Comparison of ENCODE assay signal across 33 cellular contexts in the genomic region with DNA sequence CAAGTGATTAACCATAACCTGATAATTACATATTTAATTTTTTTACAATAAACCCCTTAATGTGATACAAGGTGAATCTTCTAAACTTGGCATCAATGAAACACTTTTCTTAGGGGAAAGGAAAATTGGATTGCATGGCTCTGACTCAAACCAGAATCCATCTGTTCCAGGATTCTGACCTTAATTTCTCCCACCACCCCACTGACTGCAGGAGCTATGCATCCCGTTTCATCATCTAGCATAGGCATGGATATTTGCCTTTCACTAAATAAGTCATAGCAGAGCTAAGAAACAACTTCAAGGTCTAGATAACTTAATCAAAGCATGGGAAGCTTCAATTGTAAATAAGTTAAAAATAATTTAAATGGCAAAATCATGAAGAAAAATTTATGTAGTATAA.
"Had no signal": no experiment of that assay in that cellular context is flagged by ENCODE, and none has a peak within 500 bp of the region (broad histone marks: within the 10 kb centered on the region; RNA-seq: fewer than 3 reads in every experiment).

No MANE protein-coding gene starts in this region.

- DNase-seq: activated CD4-positive, alpha-beta T cell treated with anti-CD3 and anti-CD28 coated beads for 48 hours; activated CD4-positive, alpha-beta T cell treated with anti-CD3 and anti-CD28 coated beads, Interleukin-2, amount 50 U/mL, for 48 hours; activated CD8-positive, alpha-beta memory T cell treated with anti-CD3 and anti-CD28 coated beads, Interleukin-2, amount 50 U/mL, for 4 hours; activated effector memory CD4-positive, alpha-beta T cell treated with anti-CD3 and anti-CD28 coated beads, Interleukin-2, amount 50 U/mL, for 16 hours; activated naive CD4-positive, alpha-beta T cell treated with anti-CD3 and anti-CD28 coated beads for 36 hours; activated naive CD8-positive, alpha-beta T cell treated with anti-CD3 and anti-CD28 coated beads for 36 hours; activated T-cell treated with anti-CD3 and anti-CD28 coated beads, Interleukin-2, amount 50 U/mL, for 1 hour; adrenal gland; aorta; brain microvascular endothelial cell; caudate nucleus; endodermal cell; head of caudate nucleus; hippocampal formation; kidney; left colon; mammary epithelial cell; naive B cell; nephron progenitor cell; retina; stimulated activated CD4-positive, alpha-beta T cell treated with anti-CD3 and anti-CD28 coated beads, Interleukin-1b, Interleukin-23, amount 100 ng/mL, for 48 hours; stimulated activated CD4-positive, alpha-beta T cell treated with anti-CD3 and anti-CD28 coated beads, Interleukin-4, amount 100 ng/mL, for 4 hours; stimulated activated CD8-positive, alpha-beta memory T cell treated with anti-CD3 and anti-CD28 coated beads, Interleukin-4, amount 100 ng/mL, for 48 hours; stimulated activated naive CD8-positive, alpha-beta T cell treated with anti-CD3 and anti-CD28 coated beads, Interleukin-15, amount 100 ng/mL, for 72 hours; substantia nigra; T-helper 1 cell; upper lobe of left lung had no signal

- H3K4me3 ChIP-seq: adrenal gland, smooth muscle cell, upper lobe of left lung had no signal

- H3K27me3 ChIP-seq: brain microvascular endothelial cell, upper lobe of left lung had no signal

- H3K36me3 ChIP-seq: adrenal gland, brain microvascular endothelial cell, neutrophil, upper lobe of left lung had no signal

- H3K4me1 ChIP-seq: adrenal gland had no signal

- ATAC-seq: esophagus mucosa; left colon; sciatic nerve; stimulated activated memory B cell treated with anti-CD40 and anti-IgM and Interleukin-4, amounts not matched to agents 10 μg/mL and 1 μg/mL and 100 μg/mL, for 72 hours; stimulated activated naive CD8-positive, alpha-beta T cell treated with anti-CD3 and anti-CD28 coated beads, Interleukin-15, amount 100 ng/mL, for 72 hours had no signal

- H3K9me3 ChIP-seq: adrenal gland, neutrophil, upper lobe of left lung had no signal

- H3K27ac ChIP-seq: adrenal gland, brain microvascular endothelial cell, neutrophil, upper lobe of left lung, VCaP had no signal
